ENCODE assay signal across 7 cellular contexts in the genomic region with DNA sequence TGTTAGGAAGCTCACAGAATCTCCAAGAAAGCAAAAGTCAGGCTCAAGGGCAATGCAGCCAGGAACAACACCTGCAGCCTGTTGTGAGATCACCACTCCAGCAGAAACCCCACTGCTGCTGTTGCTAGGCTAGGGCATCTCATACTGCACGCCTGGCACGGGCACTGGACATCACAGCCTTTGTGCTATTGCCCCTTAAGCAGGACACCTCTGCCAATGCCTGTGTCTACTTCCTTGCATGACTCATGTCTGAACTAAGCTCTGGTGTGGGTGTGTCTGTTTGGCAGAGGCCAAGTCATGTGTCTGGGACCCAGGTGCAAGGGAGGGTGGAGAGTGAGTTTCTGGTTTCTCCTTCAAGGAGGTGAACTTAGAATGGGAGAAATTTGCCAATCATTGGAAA. TPM values are rescaled to one million over a fixed set of nuclear protein-coding genes. Genes with fewer than 3 reads are reported as not detected.
DNase-seq lines count a peak whose midpoint lies in the region; ATAC-seq and TF ChIP-seq lines count a peak whose summit lies in the region.

No MANE protein-coding gene starts in this region.

- no peaks in the 10 kb centered on the region for H3K9me3 ChIP-seq in HEK293 (ENCODE audit: control insufficient read depth, insufficient read depth, low read depth, low read length)
- H3K9me3 ChIP-seq in naive thymus-derived CD4-positive, alpha-beta T cell (ENCODE audit: control insufficient read depth in 2 of 3, low read length in 3 of 3): no peaks in the 10 kb centered on the region

- H3K27me3 ChIP-seq in naive thymus-derived CD4-positive, alpha-beta T cell (ENCODE audit: control insufficient read depth in 2 of 2, insufficient read depth in 2 of 2, low read length in 2 of 2): no peaks in the 10 kb centered on the region

- POLR2A ChIA-PET in HEK293 (lab: Yijun Ruan, JAX): interaction anchor here (0.6 to 2.0 kb wide), 8 partner anchors 11 to 569 kb away, joined by 3 to 6 read pairs (median 4); partner anchors contain the start of gene GPRC5A
- POLR2A ChIA-PET in naive thymus-derived CD4-positive, alpha-beta T cell (lab: Charles Lee): interaction anchor here (0.6 to 2.4 kb wide), 6 partner anchors 9 to 84 kb away, joined by 3 to 24 read pairs (median 8); partner anchors contain the start of gene DDX47

- H3K4me1 ChIP-seq in HEK293 (ENCODE audit: control insufficient read depth, insufficient read depth, low read length): peaks cover 8% of the 10 kb centered on the region
- peaks cover 13 to 17% of the 10 kb centered on the region in 2 donors for H3K4me1 ChIP-seq in naive thymus-derived CD4-positive, alpha-beta T cell (ENCODE audit: control insufficient read depth in 2 of 2, insufficient read depth in 2 of 2, low read length in 2 of 2)

- peaks cover 25 to 64% (median 55%) of the 10 kb centered on the region in 7 donors for H3K4me1 Mint-ChIP-seq in naive thymus-derived CD4-positive, alpha-beta T cell
- peaks cover 6 to 12% of the 10 kb centered on the region in 2 donors for H3K4me1 Mint-ChIP-seq in immature natural killer cell

- no peak overlapping the region for H3K27ac ChIP-seq in HEK293 (ENCODE audit: extremely low read depth, low read depth, low read length)
- H3K27ac ChIP-seq in naive thymus-derived CD4-positive, alpha-beta T cell (ENCODE audit: low read depth, low read length): no peak overlapping the region

- TF ChIP-seq CTCF in HEK293 (tag by site-specific recombination; IDR thresholded peaks at IDR 0.05): no peak

- H3K36me3 Mint-ChIP-seq in naive thymus-derived CD4-positive, alpha-beta T cell: peaks cover 0 to 16% (median 0%) of the 10 kb centered on the region in 5 donors
- peaks cover 0 to 4% (median 3%) of the 10 kb centered on the region in 3 donors for H3K36me3 Mint-ChIP-seq in immature natural killer cell

- no peaks in the 10 kb centered on the region for H3K27me3 Mint-ChIP-seq in naive thymus-derived CD4-positive, alpha-beta T cell
- peaks cover 0 to 3% (median 2%) of the 10 kb centered on the region in 3 donors for H3K27me3 Mint-ChIP-seq in immature natural killer cell (ENCODE audit: low read depth in 3 of 3)

- peak; percentile 90 for ATAC-seq in GM18508 (IDR thresholded peaks at IDR 0.05; ENCODE audit: insufficient read depth, unreplicated experiment)
- ATAC-seq in naive thymus-derived CD4-positive, alpha-beta T cell: peak; percentile 28

- no peaks in the 10 kb centered on the region for H3K36me3 ChIP-seq in HEK293 (ENCODE audit: control insufficient read depth in 2 of 2, insufficient read depth in 1 of 2, low read length in 2 of 2)
- no peaks in the 10 kb centered on the region for H3K36me3 ChIP-seq in naive thymus-derived CD4-positive, alpha-beta T cell (ENCODE audit: control insufficient read depth in 2 of 3, insufficient read depth in 3 of 3, low read length in 3 of 3)

- H3K9me3 Mint-ChIP-seq in naive thymus-derived CD4-positive, alpha-beta T cell: peaks cover 0 to 7% (median 0%) of the 10 kb centered on the region in 11 donors
- H3K9me3 Mint-ChIP-seq in immature natural killer cell: no peaks in the 10 kb centered on the region

- peak; percentile 99 for DNase-seq in LoVo (ENCODE audit: low spot score)
- DNase-seq in UCSD-AML1 (lab: John Stamatoyannopoulos, UW; ENCODE audit: unreplicated experiment): peak; percentile 17
- DNase-seq in effector CD4-positive, alpha-beta T cell: peak; percentile 30
- peak in 3 of 9 donors; percentile 11 to 46 (median 35) for DNase-seq in naive thymus-derived CD4-positive, alpha-beta T cell
- no peak for DNase-seq in immature natural killer cell

- H3K27ac Mint-ChIP-seq in naive thymus-derived CD4-positive, alpha-beta T cell: peak overlapping the region; percentile 16 to 98 (median 73)
- H3K27ac Mint-ChIP-seq in immature natural killer cell: peak overlapping the region in 1 of 6 donors; percentile 15

- intact Hi-C loops in naive thymus-derived CD4-positive, alpha-beta T cell (cut with micrococcal nuclease): loop anchor here in 1 of 2 donors (1.0 kb wide), 2 partner anchors 10 to 15 kb away; partner anchors contain the start of gene DDX47

- H3K4me3 ChIP-seq in HEK293 (ENCODE audit: low read depth, low read length): no peak overlapping the region
- no peak overlapping the region for H3K4me3 ChIP-seq in naive thymus-derived CD4-positive, alpha-beta T cell (ENCODE audit: low read length)

- CTCF ChIA-PET in HEK293 (lab: Yijun Ruan, JAX): interaction anchor here (1.0 to 2.0 kb wide), 6 partner anchors 9 to 112 kb away, joined by 3 to 21 read pairs (median 6); no protein-coding TSS in a partner anchor
- CTCF ChIA-PET in naive thymus-derived CD4-positive, alpha-beta T cell (lab: Charles Lee): interaction anchor here (0.6 to 1.9 kb wide), 5 partner anchors 10 to 16 kb away, joined by 3 to 7 read pairs (median 3); no protein-coding TSS in a partner anchor

- peak overlapping the region in 3 of 10 donors; percentile 31 to 77 (median 31) for H3K4me3 Mint-ChIP-seq in naive thymus-derived CD4-positive, alpha-beta T cell
- no peak overlapping the region for H3K4me3 Mint-ChIP-seq in immature natural killer cell

TF ChIP-seq in HEK293, 187 proteins besides CTCF, POLR2A, EP300 and RAD21 (continues in another document):
- TF ChIP-seq EGR2 (tag by site-specific recombination; IDR thresholded peaks at IDR 0.05; ENCODE audit: low read depth) (peak; percentile 47; the same call in 1 of the 2 replicates), ZNF37A (tag by site-specific recombination; IDR thresholded peaks at IDR 0.05) (no peak), IKZF3 (tag by site-specific recombination; IDR thresholded peaks at IDR 0.05) (no peak), ZNF510 (tag by site-specific recombination; IDR thresholded peaks at IDR 0.05; ENCODE audit: insufficient replicate concordance) (no peak), PATZ1 (tag by site-specific recombination; IDR thresholded peaks at IDR 0.05) (0 out of 2 replicates have a peak, but pooled peaks have one; percentile 29), ZNF629 (tag by site-specific recombination; IDR thresholded peaks at IDR 0.05) (0 out of 2 replicates have a peak, but pooled peaks have one; percentile 28), ZNF624 (tag by site-specific recombination; IDR thresholded peaks at IDR 0.05) (no peak), HIC1 (tag by site-specific recombination; IDR thresholded peaks at IDR 0.05) (peak; percentile 48), ZNF324 (tag by site-specific recombination; IDR thresholded peaks at IDR 0.05) (no peak), ZBTB1 (tag by site-specific recombination; IDR thresholded peaks at IDR 0.05) (no peak), KLF10 (tag by site-specific recombination; IDR thresholded peaks at IDR 0.05) (peak; percentile 94), ZNF529 (tag by site-specific recombination; IDR thresholded peaks at IDR 0.05; ENCODE audit: insufficient replicate concordance) (no peak), ZNF664 (tag by site-specific recombination; IDR thresholded peaks at IDR 0.05) (no peak), ZNF202 (tag by site-specific recombination; IDR thresholded peaks at IDR 0.05; ENCODE audit: borderline replicate concordance) (no peak)
- TF ChIP-seq, protein P1, sequence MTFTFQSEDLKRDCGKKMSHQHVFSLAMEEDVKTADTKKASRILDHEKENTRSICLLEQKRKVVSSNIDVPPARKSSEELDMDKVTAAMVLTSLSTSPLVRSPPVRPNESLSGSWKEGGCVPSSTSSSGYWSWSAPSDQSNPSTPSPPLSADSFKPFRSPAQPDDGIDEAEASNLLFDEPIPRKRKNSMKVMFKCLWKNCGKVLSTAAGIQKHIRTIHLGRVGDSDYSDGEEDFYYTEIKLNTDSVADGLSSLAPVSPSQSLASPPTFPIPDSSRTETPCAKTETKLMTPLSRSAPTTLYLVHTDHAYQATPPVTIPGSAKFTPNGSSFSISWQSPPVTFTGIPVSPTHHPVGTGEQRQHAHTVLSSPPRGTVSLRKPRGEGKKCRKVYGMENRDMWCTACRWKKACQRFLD (tag by site-specific recombination; IDR thresholded peaks at IDR 0.05): no peak

RNA-seq across cellular contexts. Expression of gene DDX47, which starts 10.0 kb away (rescaled TPM):
- 100 to 1,000 TPM in 2 of 5 experiments, 10 to 100 TPM in 3; 71.6 to 154 (median 75.5) TPM for total RNA-seq in naive thymus-derived CD4-positive, alpha-beta T cell
- polyA plus RNA-seq in naive thymus-derived CD4-positive, alpha-beta T cell: 10 to 100 TPM; 70.7 to 90.2 TPM
- polyA plus RNA-seq in immature natural killer cell: 10 to 100 TPM; 39.3 to 62.7 (median 51.1) TPM

RNA-seq across cellular contexts. Expression of gene APOLD1, which starts 17.7 kb away (rescaled TPM):
- 10 to 100 TPM in 1 of 5 experiments, 1 to 10 TPM in 3, under 1 TPM in 1; 0.64 to 11.1 (median 3.1) TPM for total RNA-seq in naive thymus-derived CD4-positive, alpha-beta T cell
- polyA plus RNA-seq in naive thymus-derived CD4-positive, alpha-beta T cell: under 1 TPM; 0.25 to 0.36 TPM
- polyA plus RNA-seq in immature natural killer cell: under 1 TPM in 1 of 3 donors, not detected in 2; 0.34 TPM

Comparison
In these comparisons a context has a peak if more than half of its experiments do, and no peak if none do; other contexts are left out.
1. DNase-seq: peak in LoVo (single experiment), UCSD-AML1 (single experiment) and effector CD4-positive, alpha-beta T cell (single experiment); none in immature natural killer cell (0 of 3).